Comparison of ENCODE assay signal across 37 cellular contexts in the genomic region with DNA sequence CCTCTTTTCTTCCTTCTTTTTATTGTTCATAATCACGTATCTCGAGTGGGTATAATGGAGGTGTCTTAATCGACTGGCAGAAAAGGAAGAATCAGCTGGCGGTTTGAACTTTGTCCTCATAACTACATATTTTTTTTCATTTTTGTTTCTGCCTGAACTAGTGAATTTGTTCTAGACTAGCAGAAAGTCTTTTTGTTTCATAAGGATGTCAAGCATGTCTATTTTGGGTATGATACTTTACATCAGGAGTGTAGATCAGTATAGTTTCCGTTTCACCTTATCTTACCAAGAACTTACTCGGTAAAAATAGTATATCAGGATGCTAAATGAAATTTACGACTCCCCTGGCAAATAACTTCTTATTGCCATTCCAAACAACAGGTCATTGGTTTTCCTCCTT.
"Had no signal": no experiment of that assay in that cellular context is flagged by ENCODE, and none has a peak within 500 bp of the region (broad histone marks: within the 10 kb centered on the region; RNA-seq: fewer than 3 reads in every experiment).

No MANE protein-coding gene starts in this region.

- H3K4me3 ChIP-seq: MG63 had no signal

- H3K9me3 ChIP-seq: MG63 had no signal

- H3K4me2 ChIP-seq: KMS-11 had no signal

- H3K27me3 ChIP-seq: MG63 had no signal

- H3K9ac ChIP-seq: KMS-11 had no signal

- DNase-seq: Karpas-422, Kasumi-1, KG1, MG63, MV-4-11, NCI-H1048, NCI-H1092, NCI-H1092 treated with DMSO at 0.1 percent for 48 hours, NCI-H1105, NCI-H1105 treated with DMSO at 0.1 percent for 48 hours, NCI-H1417, NCI-H1417 treated with DMSO at 0.1 percent for 48 hours, NCI-H1436, NCI-H1436 treated with DMSO at 0.1 percent for 48 hours, NCI-H146, NCI-H1694, NCI-H1694 treated with DMSO at 0.1 percent for 48 hours, NCI-H187, NCI-H187 treated with DMSO at 0.1 percent for 48 hours, NCI-H1930, NCI-H2029, NCI-H2029 treated with DMSO at 0.1 percent for 48 hours, NCI-H2081, NCI-H2107, NCI-H2171, NCI-H2171 treated with DMSO at 0.1 percent for 48 hours, NCI-H2227 treated with DMSO at 0.1 percent for 48 hours, NCI-H226, NCI-H345, NCI-H446, NCI-H446 treated with DMSO at 0.1 percent for 48 hours, NCI-H510A, NCI-H510A treated with DMSO at 0.1 percent for 48 hours, NCI-H524, NCI-H524 treated with DMSO at 0.1 percent for 48 hours, NCI-H526 had no signal

- H3K27ac ChIP-seq: KMS-11 had no signal

- H3K36me3 ChIP-seq: MG63 had no signal
